ENCODE assay signal across 33 cellular contexts in genomic region chr2:136871424-136871823, GRCh38.
"Had no signal": no experiment of that assay in that cellular context is flagged by ENCODE, and none has a peak within 500 bp of the region (broad histone marks: within the 10 kb centered on the region; RNA-seq: fewer than 3 reads in every experiment).

No MANE protein-coding gene starts in this region.

- FAIRE-seq: bronchial epithelial cell, TTC549 had no signal

- ATAC-seq: activated CD4-positive, alpha-beta T cell treated with anti-CD3 and anti-CD28 coated beads for 36 hours; activated CD4-positive, CD25-positive, alpha-beta regulatory T cell treated with anti-CD3 and anti-CD28 coated beads, Interleukin-2, amount 50 U/mL, for 24 hours; activated CD8-positive, alpha-beta memory T cell treated with anti-CD3 and anti-CD28 coated beads, Interleukin-2, amount 10 ng/mL, durations not matched to agents 7 days and 5 days; activated CD8-positive, alpha-beta T cell treated with anti-CD3 and anti-CD28 coated beads, Interleukin-2, amount 10 ng/mL, durations not matched to agents 7 days and 5 days; activated naive CD8-positive, alpha-beta T cell treated with anti-CD3 and anti-CD28 coated beads, Interleukin-2, amount 50 U/mL, for 24 hours; WTC11 had no signal

- H3K27me3 ChIP-seq: ascending aorta, cardiac muscle cell had no signal

- H3K4me3 ChIP-seq: ascending aorta, cardiac muscle cell had no signal

- H3K9me3 ChIP-seq: ascending aorta had no signal

- H3K4me1 ChIP-seq: ascending aorta had no signal

- H3K27ac ChIP-seq: ascending aorta, cardiac muscle cell, WERI-Rb-1 had no signal

- H3K36me3 ChIP-seq: ascending aorta, cardiac muscle cell, WERI-Rb-1 had no signal

- DNase-seq: activated CD4-positive, alpha-beta memory T cell treated with anti-CD3 and anti-CD28 coated beads, Interleukin-2, amount 10 ng/mL, durations not matched to agents 7 days and 5 days; activated CD4-positive, alpha-beta T cell treated with anti-CD3 and anti-CD28 coated beads for 1 hour; activated CD4-positive, alpha-beta T cell treated with anti-CD3 and anti-CD28 coated beads for 36 hours; activated CD4-positive, alpha-beta T cell treated with anti-CD3 and anti-CD28 coated beads for 48 hours; activated CD4-positive, alpha-beta T cell treated with anti-CD3 and anti-CD28 coated beads, Interleukin-2, amount 10 ng/mL, durations not matched to agents 7 days and 5 days; activated CD4-positive, alpha-beta T cell treated with anti-CD3 and anti-CD28 coated beads, Interleukin-2, amount 50 U/mL, for 48 hours; activated CD4-positive, CD25-positive, alpha-beta regulatory T cell; activated CD8-positive, alpha-beta memory T cell treated with anti-CD3 and anti-CD28 coated beads for 24 hours; activated CD8-positive, alpha-beta memory T cell treated with anti-CD3 and anti-CD28 coated beads, Interleukin-2, amount 10 ng/mL, durations not matched to agents 7 days and 5 days; activated CD8-positive, alpha-beta memory T cell treated with anti-CD3 and anti-CD28 coated beads, Interleukin-2, amount 50 U/mL, for 48 hours; activated CD8-positive, alpha-beta T cell treated with anti-CD3 and anti-CD28 coated beads, Interleukin-2, amount 10 ng/mL, durations not matched to agents 7 days and 5 days; activated effector memory CD4-positive, alpha-beta T cell treated with Interleukin-2 at 50 U/mL for 16 hours; activated gamma-delta T cell; activated naive CD4-positive, alpha-beta T cell treated with anti-CD3 and anti-CD28 coated beads, Interleukin-2, amount 10 ng/mL, durations not matched to agents 7 days and 5 days; activated naive CD4-positive, alpha-beta T cell treated with Interleukin-2 at 50 U/mL for 16 hours; activated naive CD8-positive, alpha-beta T cell treated with anti-CD3 and anti-CD28 coated beads, Interleukin-2, amount 10 ng/mL, durations not matched to agents 7 days and 5 days; activated naive CD8-positive, alpha-beta T cell treated with anti-CD3 and anti-CD28 coated beads, Interleukin-2, amount 50 U/mL, for 24 hours; activated T-cell treated with anti-CD3 and anti-CD28 coated beads, Interleukin-2, amount 50 U/mL, for 24 hours; activated T-cell treated with anti-CD3 and anti-CD28 coated beads, Interleukin-2, amount 50 U/mL, for 48 hours; amygdala; anterior cingulate cortex; caudate nucleus; cerebellar nuclear complex; T-helper 1 cell; T-helper 2 cell; T-helper 9 cell; WERI-Rb-1 had no signal
